ENCODE assay signal across 17 cellular contexts in the genomic region with DNA sequence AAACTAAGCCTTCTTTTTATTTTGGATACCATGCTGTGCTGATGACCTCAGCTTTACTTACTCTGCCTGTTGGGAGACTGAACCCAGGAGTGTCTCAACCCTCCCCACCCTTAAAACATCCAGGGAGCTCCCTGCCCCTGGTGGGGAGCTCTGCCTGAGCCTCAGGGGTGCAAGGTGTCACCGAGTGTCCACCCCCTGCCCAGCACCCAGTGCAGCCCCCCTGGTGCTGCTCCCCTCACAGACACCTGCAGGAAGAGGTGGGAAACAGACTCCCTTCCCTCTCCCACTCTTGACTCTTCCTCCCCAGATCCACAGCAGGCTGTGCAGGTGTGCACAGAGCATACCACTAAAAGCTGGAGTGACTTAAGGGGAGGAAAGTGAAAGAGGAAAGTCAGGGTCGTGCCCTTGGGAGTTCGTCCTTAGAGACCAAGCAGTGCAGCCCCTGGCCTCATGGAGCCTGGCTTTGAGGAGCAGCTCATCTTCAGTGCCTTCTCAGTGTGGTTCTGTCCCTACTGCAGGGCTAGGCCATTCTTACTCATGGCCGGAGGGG. TPM values are rescaled to one million over a fixed set of nuclear protein-coding genes. Genes with fewer than 3 reads are reported as not detected.
"Had no signal": no experiment of that assay in that cellular context is flagged by ENCODE, and none has a peak within 500 bp of the region (broad histone marks: within the 10 kb centered on the region; RNA-seq: fewer than 3 reads in every experiment).

No MANE protein-coding gene starts in this region.

- H3K36me3 ChIP-seq: ovary, tibial artery had no signal

- H3K9me3 ChIP-seq: ovary, tibial artery had no signal

- ATAC-seq: foreskin keratinocyte; stimulated activated naive B cell treated with anti-CD40 and anti-IgM and Interleukin-4, amounts not matched to agents 10 μg/mL and 1 μg/mL and 100 μg/mL, for 72 hours had no signal

- DNase-seq: activated CD4-positive, alpha-beta T cell treated with anti-CD3 and anti-CD28 coated beads, Interleukin-2, amount 10 ng/mL, durations not matched to agents 7 days and 5 days; activated gamma-delta T cell treated with Interleukin-2 at 50 U/mL for 16 hours; activated T-cell treated with anti-CD3 and anti-CD28 coated beads, Interleukin-2, amount 50 U/mL, for 48 hours; effector memory CD4-positive, alpha-beta T cell; foreskin keratinocyte; mesendoderm; nephron progenitor cell; stimulated activated CD4-positive, alpha-beta T cell treated with anti-CD3 and anti-CD28 coated beads, Interleukin-2, amount 100 ng/mL, for 48 hours; stimulated activated naive B cell treated with anti-CD40 and anti-IgM and Interleukin-4, amounts not matched to agents 10 μg/mL and 1 μg/mL and 100 μg/mL, for 72 hours; SW 1271 had no signal

- H3K36me3 Mint-ChIP-seq: activated naive CD8-positive, alpha-beta T cell; brain; stimulated activated naive B cell treated with anti-CD40 and anti-IgM and Interleukin-4, amounts not matched to agents 10 μg/mL and 1 μg/mL and 100 μg/mL, for 72 hours had no signal

- H3K27ac ChIP-seq: foreskin keratinocyte, ovary, tibial artery had no signal

- H3K4me1 ChIP-seq: foreskin keratinocyte, tibial artery had no signal

- H3K9me3 Mint-ChIP-seq: activated CD4-positive, alpha-beta T cell treated with anti-CD3 and anti-CD28 coated beads, Interleukin-2, amount 10 ng/mL, durations not matched to agents 7 days and 5 days; brain; central memory CD8-positive, alpha-beta T cell; nephron progenitor cell; stimulated activated naive B cell treated with anti-CD40 and anti-IgM and Interleukin-4, amounts not matched to agents 10 μg/mL and 1 μg/mL and 100 μg/mL, for 72 hours had no signal

- H3K27ac Mint-ChIP-seq: activated CD4-positive, alpha-beta T cell treated with anti-CD3 and anti-CD28 coated beads, Interleukin-2, amount 10 ng/mL, durations not matched to agents 7 days and 5 days; activated naive CD8-positive, alpha-beta T cell; brain had no signal

- H3K4me1 Mint-ChIP-seq: central memory CD8-positive, alpha-beta T cell; nephron progenitor cell had no signal

- H3K4me3 Mint-ChIP-seq: activated CD4-positive, alpha-beta T cell treated with anti-CD3 and anti-CD28 coated beads, Interleukin-2, amount 10 ng/mL, durations not matched to agents 7 days and 5 days; activated naive CD8-positive, alpha-beta T cell; brain; central memory CD8-positive, alpha-beta T cell; nephron progenitor cell; stimulated activated naive B cell treated with anti-CD40 and anti-IgM and Interleukin-4, amounts not matched to agents 10 μg/mL and 1 μg/mL and 100 μg/mL, for 72 hours had no signal

- H3K4me3 ChIP-seq: ovary, tibial artery had no signal

- H3K27me3 Mint-ChIP-seq: activated naive CD8-positive, alpha-beta T cell; stimulated activated naive B cell treated with anti-CD40 and anti-IgM and Interleukin-4, amounts not matched to agents 10 μg/mL and 1 μg/mL and 100 μg/mL, for 72 hours had no signal

- H3K27me3 ChIP-seq: foreskin keratinocyte, ovary, tibial artery had no signal

RNA-seq across cellular contexts. Expression of a gene that starts 51.3 kb away (rescaled TPM):
- total RNA-seq: foreskin keratinocyte had no signal

RNA-seq across cellular contexts. Expression of a gene that starts 59.1 kb away (rescaled TPM):
- total RNA-seq: activated CD4-positive, alpha-beta T cell treated with anti-CD3 and anti-CD28 coated beads, Interleukin-2, amount 10 ng/mL, durations not matched to agents 7 days and 5 days; foreskin keratinocyte; ovary; subcutaneous adipose tissue; T-helper 2 cell treated with Interferon-gamma antibody and Interleukin-4, amounts not matched to agents 100 ng/mL and 5 ng/mL, for 36 hours had no signal
